ENCODE assay signal across 9 cellular contexts in genomic region chr11:130448039-130448415, GRCh38. TPM values are rescaled to one million over a fixed set of nuclear protein-coding genes. Genes with fewer than 3 reads are reported as not detected.
DNase-seq lines count a peak whose midpoint lies in the region; TF ChIP-seq lines count a peak whose summit lies in the region.
"Had no signal": no experiment of that assay in that cellular context is flagged by ENCODE, and none has a peak within 500 bp of the region (broad histone marks: within the 10 kb centered on the region; RNA-seq: fewer than 3 reads in every experiment).

No MANE protein-coding gene starts in this region.

- H3K4me3 Mint-ChIP-seq in CD8-positive, alpha-beta memory T cell: peak overlapping the region; percentile 32 to 88 (median 70)

- CTCF ChIA-PET in CD8-positive, alpha-beta memory T cell (lab: Charles Lee): no interaction called here

- H3K36me3 Mint-ChIP-seq in CD8-positive, alpha-beta memory T cell: no peaks in the 10 kb centered on the region

- H3K9me3 ChIP-seq in CD8-positive, alpha-beta memory T cell (ENCODE audit: low read length): no peaks in the 10 kb centered on the region
- H3K9me3 ChIP-seq in SK-N-MC (ENCODE audit: low read depth, low read length): no peaks in the 10 kb centered on the region
- H3K9me3 ChIP-seq in prostate gland: no peaks in the 10 kb centered on the region

- DNase-seq in CD8-positive, alpha-beta memory T cell: no peak
- DNase-seq in SK-N-MC (ENCODE audit: low read depth, low spot score) (no peak), fibroblast of pulmonary artery (ENCODE audit: low read depth) (no peak), prostate gland (ENCODE audit: low spot score) (no peak), DMS79 (lab: John Stamatoyannopoulos, UW) (no peak), AG08395 (ENCODE audit: low spot score) (no peak), NCI-H1694 (lab: John Stamatoyannopoulos, UW) (no peak), cortex of kidney (lab: John Stamatoyannopoulos, UW) (no peak)
- DNase-seq: activated naive CD4-positive, alpha-beta T cell treated with anti-CD3 and anti-CD28 coated beads, Interleukin-2, amount 50 U/mL, for 16 hours had no signal

- H3K27ac ChIP-seq in CD8-positive, alpha-beta memory T cell (ENCODE audit: low read depth, low read length): no peak overlapping the region
- no peak overlapping the region for H3K27ac ChIP-seq in SK-N-MC
- peak overlapping the region in 1 of 2 donors; percentile 55 for H3K27ac ChIP-seq in prostate gland

- POLR2A ChIA-PET in CD8-positive, alpha-beta memory T cell (lab: Charles Lee): no interaction called here

- intact Hi-C loops in prostate gland (cut with DNase I): loop anchor here (5.0 kb wide), 1 partner anchor 174 kb away; no protein-coding TSS in a partner anchor

- H3K27ac Mint-ChIP-seq in CD8-positive, alpha-beta memory T cell: no peak overlapping the region

- H3K27me3 Mint-ChIP-seq in CD8-positive, alpha-beta memory T cell: peaks cover 25 to 43% of the 10 kb centered on the region in 2 donors

- H3K9ac ChIP-seq in SK-N-MC (ENCODE audit: insufficient read length): no peak overlapping the region

- H3K27me3 ChIP-seq in CD8-positive, alpha-beta memory T cell (ENCODE audit: insufficient read depth, low read length, poor library complexity, severe bottlenecking): peaks cover 3% of the 10 kb centered on the region
- H3K27me3 ChIP-seq in prostate gland (replicated peaks; ENCODE audit: insufficient read depth): no peaks in the 10 kb centered on the region

- TF ChIP-seq POLR2A in prostate gland (IDR thresholded peaks at IDR 0.05): no peak

- 9% methylated on average over 11 of the region's 11 CpGs for WGBS in prostate gland

- no peaks in the 10 kb centered on the region for H3K36me3 ChIP-seq in CD8-positive, alpha-beta memory T cell (ENCODE audit: insufficient read depth, low read length)
- H3K36me3 ChIP-seq in SK-N-MC (ENCODE audit: insufficient read depth, low read length): no peaks in the 10 kb centered on the region
- no peaks in the 10 kb centered on the region for H3K36me3 ChIP-seq in prostate gland

- no peaks in the 10 kb centered on the region for H3K9me3 Mint-ChIP-seq in CD8-positive, alpha-beta memory T cell

- H3K4me3 ChIP-seq in CD8-positive, alpha-beta memory T cell (ENCODE audit: low read length): no peak overlapping the region
- H3K4me3 ChIP-seq in SK-N-MC (peak overlapping the region; percentile 76), fibroblast of pulmonary artery (replicated peaks; ENCODE audit: low read depth, low read length) (peak overlapping the region; percentile 70), prostate gland (peak overlapping the region; percentile 30 to 41)

- peaks cover 3 to 17% (median 5%) of the 10 kb centered on the region in 3 donors for H3K4me1 Mint-ChIP-seq in CD8-positive, alpha-beta memory T cell

- H3K4me1 ChIP-seq in CD8-positive, alpha-beta memory T cell (ENCODE audit: insufficient read depth, low read length): no peaks in the 10 kb centered on the region
- peaks cover 6% of the 10 kb centered on the region for H3K4me1 ChIP-seq in prostate gland (replicated peaks)

- TF ChIP-seq CTCF in fibroblast of pulmonary artery (IDR thresholded peaks at IDR 0.05; ENCODE audit: low read length, missing control alignments) (no peak), prostate gland (IDR thresholded peaks at IDR 0.05) (no peak)

RNA-seq across cellular contexts. Expression of gene ADAMTS15, which starts 0.4 kb away (rescaled TPM):
- total RNA-seq in CD8-positive, alpha-beta memory T cell: not detected
- not detected for polyA plus RNA-seq in CD8-positive, alpha-beta memory T cell
- total RNA-seq in prostate gland: 1 to 10 TPM in 1 of 2 donors, under 1 TPM in 1; 0.59 to 1.5 TPM

RNA-seq across cellular contexts. Expression of gene ADAMTS8, which starts 19.6 kb away (rescaled TPM):
- total RNA-seq in CD8-positive, alpha-beta memory T cell: not detected
- not detected for polyA plus RNA-seq in CD8-positive, alpha-beta memory T cell
- total RNA-seq in prostate gland: 1 to 10 TPM in 1 of 2 donors, under 1 TPM in 1; 0.82 to 1.7 TPM
